1 cellular context compared by ENCODE assay signal in the genomic region with DNA sequence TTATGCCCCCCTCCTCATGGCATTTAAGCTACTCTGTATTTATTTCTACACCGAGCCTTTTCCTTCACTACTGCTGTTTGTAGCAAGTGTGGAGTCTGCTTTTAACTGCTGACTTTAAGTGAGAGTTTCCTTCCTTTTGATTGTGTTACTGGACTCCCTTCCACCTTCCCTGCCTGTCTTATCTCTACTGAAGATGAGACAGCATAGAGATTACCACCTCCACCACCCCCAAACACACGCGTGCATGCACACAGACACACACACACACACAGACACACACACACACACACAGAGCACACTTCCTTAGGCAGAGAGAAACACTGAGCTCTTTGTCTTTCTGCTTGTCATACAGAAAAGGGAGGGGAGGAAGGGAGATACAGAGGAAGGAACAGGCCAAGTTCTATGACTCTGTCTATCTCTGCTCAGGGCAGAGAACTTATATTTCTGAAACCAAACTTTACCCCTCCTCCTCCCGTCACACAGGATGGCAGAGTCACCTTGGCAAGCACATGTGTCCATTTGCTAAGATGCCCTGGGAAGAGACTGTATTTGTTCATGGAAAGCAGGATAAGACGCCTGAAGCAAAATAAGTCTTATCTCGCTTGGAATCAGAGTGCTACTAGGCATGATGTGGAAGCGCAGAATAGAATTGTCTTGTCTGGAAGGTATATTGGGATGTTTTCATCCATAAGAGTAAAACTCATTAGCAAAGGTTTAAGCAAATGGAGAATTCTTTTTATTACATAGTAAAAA.
A peak's percentile ranks its signal among the peaks of the same experiment; 100 is the strongest.
TF ChIP-seq lines count a peak whose summit lies in the region.

No MANE protein-coding gene starts in this region.

TF ChIP-seq in K562, 482 proteins besides CTCF, POLR2A, EP300 and RAD21 (continued from another document and continues in another):
- TF ChIP-seq EGR1 (conservative IDR thresholded peaks at IDR 0.05) (peak; percentile 89), POLR2G (IDR thresholded peaks at IDR 0.05; ENCODE audit: low read depth, low read length) (no peak), FUS (optimal IDR thresholded peaks at IDR 0.05; ENCODE audit: low read depth, low read length) (no peak), FIP1L1 (IDR thresholded peaks at IDR 0.05; ENCODE audit: low read depth, low read length, poor library complexity, severe bottlenecking) (no peak), ZNF766 (CRISPR knock-in tag; conservative IDR thresholded peaks at IDR 0.05) (peak; percentile 80; the same call in 1 of the 2 replicates), ESRRB (CRISPR knock-in tag; IDR thresholded peaks at IDR 0.05; ENCODE audit: borderline replicate concordance) (no peak), CXXC5 (CRISPR knock-in tag; IDR thresholded peaks at IDR 0.05) (peak; percentile 34; the same call in 1 of the 2 replicates), MNT (conservative IDR thresholded peaks at IDR 0.05) (peak in 1 of 2 experiments; percentile 62; a peak in 2 of 4 replicates), KLF16 (IDR thresholded peaks at IDR 0.05) (no peak), NFE2 (IDR thresholded peaks at IDR 0.05; ENCODE audit: low read depth) (peak; percentile 86), SMARCA5 (IDR thresholded peaks at IDR 0.05) (peak; percentile 81), PHB (CRISPR knock-in tag; IDR thresholded peaks at IDR 0.05) (no peak), ATF6 (CRISPR knock-in tag; IDR thresholded peaks at IDR 0.05) (no peak), RFX1 (IDR thresholded peaks at IDR 0.05) (no peak), NRF1 (conservative IDR thresholded peaks at IDR 0.05 in 1 of 2, IDR thresholded peaks at IDR 0.05 in 1 of 2) (0 out of 4 replicates have a peak, but pooled peaks of 1 of the 2 experiments have one; percentile 16), ZNF57 (CRISPR knock-in tag; IDR thresholded peaks at IDR 0.05) (no peak), ZNF778 (CRISPR knock-in tag; IDR thresholded peaks at IDR 0.05) (no peak), PATZ1 (CRISPR knock-in tag; IDR thresholded peaks at IDR 0.05; ENCODE audit: borderline replicate concordance) (no peak), BCOR (IDR thresholded peaks at IDR 0.05) (peak; percentile 75), KAT7 (CRISPR knock-in tag; IDR thresholded peaks at IDR 0.05; ENCODE audit: borderline replicate concordance) (no peak), KLF1 (tag; IDR thresholded peaks at IDR 0.05) (no peak), SRF (CRISPR knock-in tag; IDR thresholded peaks at IDR 0.05) (no peak), BHLHE40 (IDR thresholded peaks at IDR 0.05; ENCODE audit: low read length) (peak; percentile 86), ETS2 (tag; IDR thresholded peaks at IDR 0.05; ENCODE audit: borderline replicate concordance, poor library complexity, severe bottlenecking) (no peak), CBFA2T2 (conservative IDR thresholded peaks at IDR 0.05) (no peak; the same call in 1 of the 2 replicates), NBN (IDR thresholded peaks at IDR 0.05; ENCODE audit: low read depth) (peak; percentile 82), MCM5 (IDR thresholded peaks at IDR 0.05; ENCODE audit: low read depth) (no peak), HINFP (tag; conservative IDR thresholded peaks at IDR 0.05; ENCODE audit: low read depth) (no peak), ZFP36 (IDR thresholded peaks at IDR 0.05; ENCODE audit: low read depth, low read length, partially characterized antibody) (no peak), ESRRA (IDR thresholded peaks at IDR 0.05; ENCODE audit: borderline replicate concordance, low read depth) (no peak), TAF9B (IDR thresholded peaks at IDR 0.05; ENCODE audit: partially characterized antibody) (peak; percentile 25), GABPB1 (CRISPR knock-in tag; IDR thresholded peaks at IDR 0.05) (no peak), TEAD2 (tag; IDR thresholded peaks at IDR 0.05) (no peak), U2AF1 (optimal IDR thresholded peaks at IDR 0.05; ENCODE audit: low read depth, low read length) (no peak), CCNT2 (IDR thresholded peaks at IDR 0.05; ENCODE audit: borderline replicate concordance, extremely low read depth, insufficient read length, low read depth, low read length) (no peak)
- TF ChIP-seq, protein P1, sequence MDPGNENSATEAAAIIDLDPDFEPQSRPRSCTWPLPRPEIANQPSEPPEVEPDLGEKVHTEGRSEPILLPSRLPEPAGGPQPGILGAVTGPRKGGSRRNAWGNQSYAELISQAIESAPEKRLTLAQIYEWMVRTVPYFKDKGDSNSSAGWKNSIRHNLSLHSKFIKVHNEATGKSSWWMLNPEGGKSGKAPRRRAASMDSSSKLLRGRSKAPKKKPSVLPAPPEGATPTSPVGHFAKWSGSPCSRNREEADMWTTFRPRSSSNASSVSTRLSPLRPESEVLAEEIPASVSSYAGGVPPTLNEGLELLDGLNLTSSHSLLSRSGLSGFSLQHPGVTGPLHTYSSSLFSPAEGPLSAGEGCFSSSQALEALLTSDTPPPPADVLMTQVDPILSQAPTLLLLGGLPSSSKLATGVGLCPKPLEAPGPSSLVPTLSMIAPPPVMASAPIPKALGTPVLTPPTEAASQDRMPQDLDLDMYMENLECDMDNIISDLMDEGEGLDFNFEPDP (CRISPR knock-in tag; IDR thresholded peaks at IDR 0.05) = no peak
- TF ChIP-seq, protein P2, sequence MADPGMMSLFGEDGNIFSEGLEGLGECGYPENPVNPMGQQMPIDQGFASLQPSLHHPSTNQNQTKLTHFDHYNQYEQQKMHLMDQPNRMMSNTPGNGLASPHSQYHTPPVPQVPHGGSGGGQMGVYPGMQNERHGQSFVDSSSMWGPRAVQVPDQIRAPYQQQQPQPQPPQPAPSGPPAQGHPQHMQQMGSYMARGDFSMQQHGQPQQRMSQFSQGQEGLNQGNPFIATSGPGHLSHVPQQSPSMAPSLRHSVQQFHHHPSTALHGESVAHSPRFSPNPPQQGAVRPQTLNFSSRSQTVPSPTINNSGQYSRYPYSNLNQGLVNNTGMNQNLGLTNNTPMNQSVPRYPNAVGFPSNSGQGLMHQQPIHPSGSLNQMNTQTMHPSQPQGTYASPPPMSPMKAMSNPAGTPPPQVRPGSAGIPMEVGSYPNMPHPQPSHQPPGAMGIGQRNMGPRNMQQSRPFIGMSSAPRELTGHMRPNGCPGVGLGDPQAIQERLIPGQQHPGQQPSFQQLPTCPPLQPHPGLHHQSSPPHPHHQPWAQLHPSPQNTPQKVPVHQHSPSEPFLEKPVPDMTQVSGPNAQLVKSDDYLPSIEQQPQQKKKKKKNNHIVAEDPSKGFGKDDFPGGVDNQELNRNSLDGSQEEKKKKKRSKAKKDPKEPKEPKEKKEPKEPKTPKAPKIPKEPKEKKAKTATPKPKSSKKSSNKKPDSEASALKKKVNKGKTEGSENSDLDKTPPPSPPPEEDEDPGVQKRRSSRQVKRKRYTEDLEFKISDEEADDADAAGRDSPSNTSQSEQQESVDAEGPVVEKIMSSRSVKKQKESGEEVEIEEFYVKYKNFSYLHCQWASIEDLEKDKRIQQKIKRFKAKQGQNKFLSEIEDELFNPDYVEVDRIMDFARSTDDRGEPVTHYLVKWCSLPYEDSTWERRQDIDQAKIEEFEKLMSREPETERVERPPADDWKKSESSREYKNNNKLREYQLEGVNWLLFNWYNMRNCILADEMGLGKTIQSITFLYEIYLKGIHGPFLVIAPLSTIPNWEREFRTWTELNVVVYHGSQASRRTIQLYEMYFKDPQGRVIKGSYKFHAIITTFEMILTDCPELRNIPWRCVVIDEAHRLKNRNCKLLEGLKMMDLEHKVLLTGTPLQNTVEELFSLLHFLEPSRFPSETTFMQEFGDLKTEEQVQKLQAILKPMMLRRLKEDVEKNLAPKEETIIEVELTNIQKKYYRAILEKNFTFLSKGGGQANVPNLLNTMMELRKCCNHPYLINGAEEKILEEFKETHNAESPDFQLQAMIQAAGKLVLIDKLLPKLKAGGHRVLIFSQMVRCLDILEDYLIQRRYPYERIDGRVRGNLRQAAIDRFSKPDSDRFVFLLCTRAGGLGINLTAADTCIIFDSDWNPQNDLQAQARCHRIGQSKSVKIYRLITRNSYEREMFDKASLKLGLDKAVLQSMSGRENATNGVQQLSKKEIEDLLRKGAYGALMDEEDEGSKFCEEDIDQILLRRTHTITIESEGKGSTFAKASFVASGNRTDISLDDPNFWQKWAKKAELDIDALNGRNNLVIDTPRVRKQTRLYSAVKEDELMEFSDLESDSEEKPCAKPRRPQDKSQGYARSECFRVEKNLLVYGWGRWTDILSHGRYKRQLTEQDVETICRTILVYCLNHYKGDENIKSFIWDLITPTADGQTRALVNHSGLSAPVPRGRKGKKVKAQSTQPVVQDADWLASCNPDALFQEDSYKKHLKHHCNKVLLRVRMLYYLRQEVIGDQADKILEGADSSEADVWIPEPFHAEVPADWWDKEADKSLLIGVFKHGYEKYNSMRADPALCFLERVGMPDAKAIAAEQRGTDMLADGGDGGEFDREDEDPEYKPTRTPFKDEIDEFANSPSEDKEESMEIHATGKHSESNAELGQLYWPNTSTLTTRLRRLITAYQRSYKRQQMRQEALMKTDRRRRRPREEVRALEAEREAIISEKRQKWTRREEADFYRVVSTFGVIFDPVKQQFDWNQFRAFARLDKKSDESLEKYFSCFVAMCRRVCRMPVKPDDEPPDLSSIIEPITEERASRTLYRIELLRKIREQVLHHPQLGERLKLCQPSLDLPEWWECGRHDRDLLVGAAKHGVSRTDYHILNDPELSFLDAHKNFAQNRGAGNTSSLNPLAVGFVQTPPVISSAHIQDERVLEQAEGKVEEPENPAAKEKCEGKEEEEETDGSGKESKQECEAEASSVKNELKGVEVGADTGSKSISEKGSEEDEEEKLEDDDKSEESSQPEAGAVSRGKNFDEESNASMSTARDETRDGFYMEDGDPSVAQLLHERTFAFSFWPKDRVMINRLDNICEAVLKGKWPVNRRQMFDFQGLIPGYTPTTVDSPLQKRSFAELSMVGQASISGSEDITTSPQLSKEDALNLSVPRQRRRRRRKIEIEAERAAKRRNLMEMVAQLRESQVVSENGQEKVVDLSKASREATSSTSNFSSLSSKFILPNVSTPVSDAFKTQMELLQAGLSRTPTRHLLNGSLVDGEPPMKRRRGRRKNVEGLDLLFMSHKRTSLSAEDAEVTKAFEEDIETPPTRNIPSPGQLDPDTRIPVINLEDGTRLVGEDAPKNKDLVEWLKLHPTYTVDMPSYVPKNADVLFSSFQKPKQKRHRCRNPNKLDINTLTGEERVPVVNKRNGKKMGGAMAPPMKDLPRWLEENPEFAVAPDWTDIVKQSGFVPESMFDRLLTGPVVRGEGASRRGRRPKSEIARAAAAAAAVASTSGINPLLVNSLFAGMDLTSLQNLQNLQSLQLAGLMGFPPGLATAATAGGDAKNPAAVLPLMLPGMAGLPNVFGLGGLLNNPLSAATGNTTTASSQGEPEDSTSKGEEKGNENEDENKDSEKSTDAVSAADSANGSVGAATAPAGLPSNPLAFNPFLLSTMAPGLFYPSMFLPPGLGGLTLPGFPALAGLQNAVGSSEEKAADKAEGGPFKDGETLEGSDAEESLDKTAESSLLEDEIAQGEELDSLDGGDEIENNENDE (IDR thresholded peaks at IDR 0.05; ENCODE audit: low read depth, low read length) = no peak
- TF ChIP-seq, protein P3, sequence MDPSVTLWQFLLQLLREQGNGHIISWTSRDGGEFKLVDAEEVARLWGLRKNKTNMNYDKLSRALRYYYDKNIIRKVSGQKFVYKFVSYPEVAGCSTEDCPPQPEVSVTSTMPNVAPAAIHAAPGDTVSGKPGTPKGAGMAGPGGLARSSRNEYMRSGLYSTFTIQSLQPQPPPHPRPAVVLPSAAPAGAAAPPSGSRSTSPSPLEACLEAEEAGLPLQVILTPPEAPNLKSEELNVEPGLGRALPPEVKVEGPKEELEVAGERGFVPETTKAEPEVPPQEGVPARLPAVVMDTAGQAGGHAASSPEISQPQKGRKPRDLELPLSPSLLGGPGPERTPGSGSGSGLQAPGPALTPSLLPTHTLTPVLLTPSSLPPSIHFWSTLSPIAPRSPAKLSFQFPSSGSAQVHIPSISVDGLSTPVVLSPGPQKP (CRISPR knock-in tag; IDR thresholded peaks at IDR 0.05) = no peak
